Comparison of ENCODE assay signal across 8 cellular contexts in the genomic region with DNA sequence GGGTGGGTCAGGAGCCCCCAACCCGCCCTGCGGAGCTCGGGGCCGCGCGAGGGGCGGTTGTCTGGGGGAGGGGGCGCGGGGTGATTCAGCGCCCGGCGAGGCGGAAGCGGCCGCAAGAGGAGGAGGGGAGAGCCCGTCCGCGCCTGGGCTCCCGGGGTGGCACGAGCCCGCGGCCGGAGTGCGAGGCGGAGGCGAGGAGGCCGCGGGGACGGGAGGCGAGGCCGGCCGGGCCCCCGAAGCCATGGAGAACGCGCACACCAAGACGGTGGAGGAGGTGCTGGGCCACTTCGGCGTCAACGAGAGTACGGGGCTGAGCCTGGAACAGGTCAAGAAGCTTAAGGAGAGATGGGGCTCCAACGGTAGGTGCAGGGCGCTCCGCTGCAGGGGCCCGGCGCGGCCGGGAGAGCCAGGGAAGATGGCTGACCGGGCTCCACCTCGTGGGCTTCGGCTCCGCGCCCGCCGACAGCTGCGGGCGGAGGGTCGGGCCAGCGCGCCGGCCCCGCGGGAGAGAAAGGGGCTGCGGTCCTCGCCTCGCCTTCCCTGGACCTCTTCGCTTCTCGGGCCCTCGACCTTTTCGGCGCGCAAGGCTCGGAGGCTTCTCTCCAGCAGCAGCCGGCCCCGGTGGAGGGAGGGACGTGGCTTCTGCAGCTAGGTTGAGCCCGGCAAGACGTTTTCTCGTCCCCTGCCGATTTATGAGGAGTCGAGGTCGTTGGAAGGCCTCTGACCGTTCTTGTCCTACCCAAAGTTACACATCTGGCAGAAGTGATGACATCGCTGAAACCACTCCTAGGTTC. TPM values are rescaled to one million over a fixed set of nuclear protein-coding genes. Genes with fewer than 3 reads are reported as not detected.
DNase-seq lines count a peak whose midpoint lies in the region; ATAC-seq and TF ChIP-seq lines count a peak whose summit lies in the region.

No MANE protein-coding gene starts in this region.

- no peaks in the 10 kb centered on the region for H3K9me2 ChIP-seq in hepatocyte (replicated peaks; ENCODE audit: insufficient read depth)

- 1% methylated on average over 45 of the region's 83 CpGs for WGBS in hepatocyte (ENCODE audit: low lambda C conversion rate, missing lambda C conversion rate)

- H2AFZ ChIP-seq in hepatocyte, result peak overlapping the region; percentile 73

- ATAC-seq in GM21367 (IDR thresholded peaks at IDR 0.05; ENCODE audit: unreplicated experiment), result peak; percentile 28
- ATAC-seq in gastrocnemius medialis, result peak; percentile 25 to 30

- DNase-seq in Daoy (ENCODE audit: low read depth), result peak; percentile 73
- DNase-seq in HT1080 (ENCODE audit: low read depth), result peak; percentile 63
- peak; percentile 16 to 58 (median 23) for DNase-seq in T-helper 1 cell
- DNase-seq in hepatocyte (ENCODE audit: low spot score), result peak; percentile 88
- peak; percentile 11 to 38 for DNase-seq in gastrocnemius medialis
- no peak for DNase-seq in middle frontal gyrus (ENCODE audit: extremely low spot score, low spot score)

- peaks cover 55% of the 10 kb centered on the region for H3K79me2 ChIP-seq in hepatocyte

- intact Hi-C loops in gastrocnemius medialis (cut with DNase I; ENCODE audit: low total_unique reads), result loop anchor here (2.0 to 10.0 kb wide), 4 partner anchors 34 to 303 kb away; partner anchors contain the start of genes C12orf76 and PPTC7

- H3K27me3 ChIP-seq in hepatocyte (no peaks in the 10 kb centered on the region), gastrocnemius medialis (no peaks in the 10 kb centered on the region)

- TF ChIP-seq CTCF in hepatocyte (IDR thresholded peaks at IDR 0.05; ENCODE audit: poor library complexity) (no peak), gastrocnemius medialis (IDR thresholded peaks at IDR 0.05 in 4 of 5, conservative IDR thresholded peaks at IDR 0.05 in 1 of 5) (no peak)

- H3K4me1 ChIP-seq in hepatocyte (ENCODE audit: insufficient read depth) (peaks cover 33% of the 10 kb centered on the region), gastrocnemius medialis (peaks cover 0 to 26% of the 10 kb centered on the region in 2 donors)

- H3K36me3 ChIP-seq in hepatocyte (replicated peaks; ENCODE audit: insufficient read depth, low read depth) (no peaks in the 10 kb centered on the region), gastrocnemius medialis (no peaks in the 10 kb centered on the region)

- H3K27ac ChIP-seq in angular gyrus (ENCODE audit: low read depth, low read length) (peak overlapping the region; percentile 70), hepatocyte (peak overlapping the region; percentile 100), gastrocnemius medialis (peak overlapping the region; percentile 93 to 97 (median 96))

- H3K4me2 ChIP-seq in hepatocyte, result peak overlapping the region; percentile 90

- peaks cover 50% of the 10 kb centered on the region for H4K20me1 ChIP-seq in hepatocyte (ENCODE audit: insufficient read depth, poor library complexity, severe bottlenecking)

- TF ChIP-seq POLR2A in gastrocnemius medialis (IDR thresholded peaks at IDR 0.05), result peak in 1 of 2 donors; percentile 13

- H3K4me3 ChIP-seq in hepatocyte, result peak overlapping the region; percentile 99
- peak overlapping the region; percentile 68 to 90 (median 86) for H3K4me3 ChIP-seq in gastrocnemius medialis

- in situ Hi-C loops in gastrocnemius medialis (cut with MboI; ENCODE audit: low sequenced_read_pairs in 4 of 4), result no loop called here

- H3K9me3 ChIP-seq in hepatocyte (ENCODE audit: low read depth), result no peaks in the 10 kb centered on the region
- H3K9me3 ChIP-seq in gastrocnemius medialis, result no peaks in the 10 kb centered on the region

RNA-seq across cellular contexts. Expression of gene ATP2A2, which starts 0.7 kb away (rescaled TPM):
- total RNA-seq in Daoy (2014; rRNA removed; shearing (Covaris generic)), result 82.2 and 106 TPM in 2 replicates
- 93.8 and 114 TPM in 2 replicates for total RNA-seq in HT1080 (2014; rRNA removed; shearing (Covaris generic))
- polyA plus RNA-seq in HT1080 (2015; cell fraction: cytosol; rRNA removed), result 108 and 138 TPM in 2 replicates
- 284 and 324 TPM in 2 replicates for polyA plus RNA-seq in HT1080 (2015; cell fraction: nucleus; rRNA removed)
- 97.9 and 126 TPM in 2 replicates for total RNA-seq in hepatocyte
- polyA plus RNA-seq in hepatocyte, result 60.2 and 68.2 TPM in 2 replicates
- 1,000 to 10,000 TPM in 2 of 4 donors, 100 to 1,000 TPM in 2; 788 to 1,983 (median 1,302) TPM for total RNA-seq in gastrocnemius medialis
